8 cellular contexts compared by ENCODE assay signal in genomic region chr1:2212542-2213491, GRCh38. TPM values are rescaled to one million over a fixed set of nuclear protein-coding genes. Genes with fewer than 3 reads are reported as not detected.
DNase-seq lines count a peak whose midpoint lies in the region; ATAC-seq and TF ChIP-seq lines count a peak whose summit lies in the region.

No MANE protein-coding gene starts in this region.

- DNase-seq in AG04450 (ENCODE audit: low read depth, low spot score) (peak; percentile 90), H4 (ENCODE audit: low spot score) (peak; percentile 96), SK-MEL-5 (ENCODE audit: low read depth, low spot score) (peak; percentile 84), right atrium auricular region (ENCODE audit: low spot score) (peak; percentile 97), OCI-LY7 (ENCODE audit: low spot score) (no peak)

- peak overlapping the region; percentile 65 for H3K4me2 ChIP-seq in parathyroid adenoma (ENCODE audit: low read length)
- H3K4me2 ChIP-seq in OCI-LY7 (ENCODE audit: low read length): no peak overlapping the region

- intact Hi-C loops in OCI-LY7 (cut with micrococcal nuclease; ENCODE audit: unreplicated experiment): no loop called here

- H3K27me3 ChIP-seq in AG04450 (ENCODE audit: control insufficient read depth, insufficient read depth, low read length): no peaks in the 10 kb centered on the region
- H3K27me3 ChIP-seq in right atrium auricular region: no peaks in the 10 kb centered on the region
- no peaks in the 10 kb centered on the region for H3K27me3 ChIP-seq in parathyroid adenoma (ENCODE audit: control insufficient read depth, insufficient read depth, low read length)

- H3K27ac ChIP-seq in AG04450 (ENCODE audit: low read depth, low read length) (peak overlapping the region; percentile 98), right atrium auricular region (peak overlapping the region; percentile 97 to 98), parathyroid adenoma (peak overlapping the region; percentile 88), OCI-LY7 (ENCODE audit: low read depth, low read length, poor library complexity, severe bottlenecking) (no peak overlapping the region)

- CTCF ChIA-PET in AG04450 (lab: Charles Lee): no interaction called here
- CTCF ChIA-PET in OCI-LY7 (lab: Charles Lee; ENCODE audit: unreplicated experiment): no interaction called here

- no peaks in the 10 kb centered on the region for H3K36me3 ChIP-seq in right atrium auricular region
- H3K36me3 ChIP-seq in parathyroid adenoma (ENCODE audit: control insufficient read depth, insufficient read depth, low read length): no peaks in the 10 kb centered on the region
- no peaks in the 10 kb centered on the region for H3K36me3 ChIP-seq in OCI-LY7 (ENCODE audit: insufficient read depth, low read length)

- H3K79me2 ChIP-seq in parathyroid adenoma: no peaks in the 10 kb centered on the region
- H3K79me2 ChIP-seq in OCI-LY7 (ENCODE audit: insufficient read depth, low read depth, low read length): no peaks in the 10 kb centered on the region

- no peaks in the 10 kb centered on the region for H3K9me2 ChIP-seq in OCI-LY7 (ENCODE audit: insufficient read depth, low read length)

- H3K9me3 Mint-ChIP-seq in brain: no peaks in the 10 kb centered on the region

- H3K9me3 ChIP-seq in AG04450 (ENCODE audit: control insufficient read depth, insufficient read depth, low read length) (no peaks in the 10 kb centered on the region; the same call in 1 of the 2 replicates), right atrium auricular region (no peaks in the 10 kb centered on the region), parathyroid adenoma (ENCODE audit: control insufficient read depth, low read length) (no peaks in the 10 kb centered on the region), OCI-LY7 (ENCODE audit: low read length) (no peaks in the 10 kb centered on the region)

- peak overlapping the region; percentile 80 to 95 (median 90) for H3K27ac Mint-ChIP-seq in brain

- H3K4me3 ChIP-seq in AG04450 (ENCODE audit: low read depth, low read length) (peak overlapping the region; percentile 44), right atrium auricular region (peak overlapping the region; percentile 16 to 40), parathyroid adenoma (ENCODE audit: low read depth, low read length) (no peak overlapping the region), OCI-LY7 (ENCODE audit: low read depth, low read length, poor library complexity, severe bottlenecking) (no peak overlapping the region)

- H3K4me1 ChIP-seq in right atrium auricular region (peaks cover 0 to 58% of the 10 kb centered on the region in 2 donors), parathyroid adenoma (peaks cover 6% of the 10 kb centered on the region), OCI-LY7 (ENCODE audit: insufficient read depth, low read length, poor library complexity, severe bottlenecking) (no peaks in the 10 kb centered on the region)

- no peak overlapping the region for H3K9ac ChIP-seq in parathyroid adenoma

- H2AFZ ChIP-seq in parathyroid adenoma: peak overlapping the region; percentile 75
- no peak overlapping the region for H2AFZ ChIP-seq in OCI-LY7 (ENCODE audit: low read length)

- POLR2A ChIA-PET in AG04450 (lab: Yijun Ruan, JAX): interaction anchor here (1.4 to 2.0 kb wide), 2 partner anchors 14 to 169 kb away, joined by 3 to 19 read pairs; no protein-coding TSS in a partner anchor
- POLR2A ChIA-PET in OCI-LY7 (lab: Charles Lee): no interaction called here

- no peak; the same call in none of the 2 replicates for TF ChIP-seq CTCF in AG04450 (IDR thresholded peaks at IDR 0.05; ENCODE audit: low read depth, low read length)
- peak; percentile 30 to 50 for TF ChIP-seq CTCF in brain (conservative IDR thresholded peaks at IDR 0.05)
- TF ChIP-seq CTCF in right atrium auricular region (IDR thresholded peaks at IDR 0.05): peak; percentile 12 to 45
- peak; percentile 20 for TF ChIP-seq CTCF in parathyroid adenoma (IDR thresholded peaks at IDR 0.05)
- no peak for TF ChIP-seq CTCF in OCI-LY7 (conservative IDR thresholded peaks at IDR 0.05; ENCODE audit: low read length)

- H3K4me3 Mint-ChIP-seq in brain: peak overlapping the region; percentile 42 to 67 (median 57)

- peaks cover 46% of the 10 kb centered on the region for H3K4me1 Mint-ChIP-seq in brain

- ATAC-seq in GM19397 (IDR thresholded peaks at IDR 0.05; ENCODE audit: unreplicated experiment): no peak

- H3K27me3 Mint-ChIP-seq in brain: peaks cover 7% of the 10 kb centered on the region

- H3K36me3 Mint-ChIP-seq in brain: no peaks in the 10 kb centered on the region

- H4K20me1 ChIP-seq in OCI-LY7 (ENCODE audit: insufficient read depth, low read length): no peaks in the 10 kb centered on the region; the same call in 1 of the 2 replicates

- no TSS peak for BruUV-seq in OCI-LY7 (replicated peaks; lab: Mats Ljungman, UMichigan)

- in situ Hi-C loops in SK-MEL-5 (cut with HindIII; ENCODE audit: low pct_unique_long_range_greater_than_20kb, low sequenced_read_pairs): no loop called here

RNA-seq across cellular contexts. Expression of gene SKI, which starts 15.3 kb away (rescaled TPM):
- polyA plus RNA-seq in AG04450 (2011; rRNA removed) (6.7 and 9.0 TPM in 2 replicates), brain (ENCODE audit: insufficient read depth, low read depth, low replicate concordance) (48.5 TPM)
- 6.7 and 9.0 TPM in 2 replicates for polyA minus RNA-seq in AG04450 (2011; rRNA and poly(A)+ RNA removed)
- total RNA-seq in H4 (2014; rRNA removed; shearing (Covaris generic)): 3.3 and 172 TPM in 2 replicates
- 3.9 and 4.4 TPM in 2 replicates for total RNA-seq in SK-MEL-5 (2014; rRNA removed; shearing (Covaris generic))
- polyA plus RNA-seq in SK-MEL-5 (2015; cell fraction: cytosol; rRNA removed): 37.2 and 51.7 TPM in 2 replicates
- polyA plus RNA-seq in SK-MEL-5 (2015; cell fraction: nucleus; rRNA removed): 19.2 and 20.4 TPM in 2 replicates
- total RNA-seq in right atrium auricular region (10 to 100 TPM; 36.7 to 57.2 TPM), OCI-LY7 (2022) (10.0 and 11.7 TPM in 2 replicates)
- 3.4 and 4.7 TPM in 2 replicates for total RNA-seq in OCI-LY7 (2014; rRNA removed; shearing (Covaris generic))

RNA-seq across cellular contexts. Expression of gene FAAP20, which starts 18.2 kb away (rescaled TPM):
- polyA plus RNA-seq in AG04450 (2011; rRNA removed) (9.7 and 12.6 TPM in 2 replicates), brain (ENCODE audit: insufficient read depth, low read depth, low replicate concordance) (112 TPM)
- 4.9 and 5.7 TPM in 2 replicates for polyA minus RNA-seq in AG04450 (2011; rRNA and poly(A)+ RNA removed)
- 24.5 and 28.5 TPM in 2 replicates for total RNA-seq in H4 (2014; rRNA removed; shearing (Covaris generic))
- 32.4 and 33.0 TPM in 2 replicates for total RNA-seq in SK-MEL-5 (2014; rRNA removed; shearing (Covaris generic))
- polyA plus RNA-seq in SK-MEL-5 (2015; cell fraction: cytosol; rRNA removed): 154 and 197 TPM in 2 replicates
- 47.0 and 62.5 TPM in 2 replicates for polyA plus RNA-seq in SK-MEL-5 (2015; cell fraction: nucleus; rRNA removed)
- total RNA-seq in right atrium auricular region (10 to 100 TPM; 18.5 to 24.3 TPM), OCI-LY7 (2022) (55.4 and 55.7 TPM in 2 replicates)
- 25.7 and 47.4 TPM in 2 replicates for total RNA-seq in OCI-LY7 (2014; rRNA removed; shearing (Covaris generic))

Comparison
In these comparisons a context has a peak if more than half of its experiments do, and no peak if none do; other contexts are left out.
1. H3K4me3 ChIP-seq: peak in AG04450 (single experiment) and right atrium auricular region (2 of 2); none in parathyroid adenoma (single experiment) and OCI-LY7 (single experiment).
2. CTCF ChIP-seq: peak in brain (2 of 2), right atrium auricular region (2 of 2) and parathyroid adenoma (single experiment); none in AG04450 (single experiment) and OCI-LY7 (single experiment).